Comparison of ENCODE assay signal across 21 cellular contexts in the genomic region with DNA sequence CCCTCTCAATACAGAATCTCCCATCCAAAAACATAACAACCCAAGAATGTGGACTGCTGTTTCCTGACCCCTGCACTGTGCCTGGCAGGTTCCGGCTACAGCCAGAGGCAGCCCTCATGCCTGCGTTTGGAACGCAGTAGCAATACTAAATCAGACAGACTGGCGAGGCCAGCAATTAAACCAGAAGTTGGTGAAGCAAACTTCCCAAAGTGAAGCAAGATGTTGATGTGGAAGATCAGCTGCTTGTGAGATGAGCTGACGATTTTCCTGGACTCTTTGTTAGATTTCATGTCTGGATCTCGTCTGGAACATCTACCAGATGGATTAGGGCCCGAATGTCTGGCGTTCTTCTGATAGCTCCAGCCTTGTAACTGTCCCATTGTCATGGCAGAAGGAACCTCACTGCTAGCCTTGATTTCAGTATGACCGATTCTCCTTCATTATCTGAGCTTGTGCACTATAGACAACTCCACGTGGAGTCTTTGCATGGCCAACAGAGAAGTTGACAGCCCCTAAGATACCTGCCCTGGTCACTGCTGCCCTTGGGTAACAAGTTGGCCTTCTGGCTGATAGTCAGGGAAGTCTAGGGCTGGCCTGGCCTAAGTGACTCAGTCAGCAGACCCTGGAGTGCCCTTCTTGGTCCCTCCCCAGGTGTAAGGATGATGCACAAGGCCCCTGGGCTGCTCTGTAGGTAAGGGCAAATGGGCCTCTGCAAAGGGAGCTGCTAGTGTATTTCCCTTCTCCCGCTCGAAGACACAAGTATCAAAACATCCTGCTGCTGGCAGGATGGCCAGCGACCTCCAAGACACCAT.
DNase-seq lines count a peak whose midpoint lies in the region; ATAC-seq, FAIRE-seq and TF ChIP-seq lines count a peak whose summit lies in the region.
"Had no signal": no experiment of that assay in that cellular context is flagged by ENCODE, and none has a peak within 500 bp of the region (broad histone marks: within the 10 kb centered on the region; RNA-seq: fewer than 3 reads in every experiment).

No MANE protein-coding gene starts in this region.

- no peaks in the 10 kb centered on the region for H4K20me1 ChIP-seq in HepG2 (ENCODE audit: insufficient read depth, low read length)

- no peak for DNase-seq in HepG2 (ENCODE audit: low spot score)
- no peak for DNase-seq in lower lobe of right lung
- DNase-seq in inferior parietal cortex (ENCODE audit: extremely low spot score): no peak
- no peak for DNase-seq in glomerular visceral epithelial cell (ENCODE audit: extremely low spot score)
- DNase-seq in activated CD4-positive, alpha-beta memory T cell treated with anti-CD3 and anti-CD28 coated beads for 36 hours: no peak
- no peak for DNase-seq in HCEC 1CT
- DNase-seq: Caco-2, DMS53, H9, Karpas-422, MM.1S, NCI-H1105, NCI-H1930, NCI-H2171, NCI-H446 treated with DMSO at 0.1 percent for 48 hours, NCI-H774 had no signal

- POLR2A ChIA-PET in HepG2 (lab: Yijun Ruan, JAX): no interaction called here
- POLR2A ChIA-PET in activated CD4-positive, alpha-beta memory T cell treated with anti-CD3 and anti-CD28 coated beads for 36 hours (lab: Charles Lee): no interaction called here

- H3K9me3 ChIP-seq in liver (ENCODE audit: control insufficient read depth in 4 of 4, low read length in 3 of 4) (no peaks in the 10 kb centered on the region), HepG2 (ENCODE audit: low read length) (no peaks in the 10 kb centered on the region), lower lobe of right lung (no peaks in the 10 kb centered on the region), skeletal muscle tissue (ENCODE audit: control insufficient read depth in 3 of 3, low read length in 3 of 3) (no peaks in the 10 kb centered on the region)
- H3K9me3 ChIP-seq: A549, Caco-2 had no signal

- TF ChIP-seq CTCF in liver (IDR thresholded peaks at IDR 0.05; ENCODE audit: low read depth, low read length, missing input control): no peak
- TF ChIP-seq CTCF in HepG2 (CRISPR knock-in tag; IDR thresholded peaks at IDR 0.05): no peak
- TF ChIP-seq CTCF in lower lobe of right lung (IDR thresholded peaks at IDR 0.05): no peak

- H3K4me3 ChIP-seq in liver (ENCODE audit: low read depth in 1 of 3, low read length in 3 of 3) (peak overlapping the region in 1 of 3 donors; percentile 9), HepG2 (replicated peaks in 1 of 3; ENCODE audit: insufficient read depth in 1 of 3, low read depth in 2 of 3, low read length in 3 of 3) (no peak overlapping the region), lower lobe of right lung (no peak overlapping the region), skeletal muscle tissue (ENCODE audit: low read length in 3 of 3) (no peak overlapping the region)
- H3K4me3 ChIP-seq: A549, GM12878 had no signal

- BruUV-seq in HepG2 (replicated peaks; lab: Mats Ljungman, UMichigan): no TSS peak

- H3K9me3 Mint-ChIP-seq in activated CD4-positive, alpha-beta memory T cell treated with anti-CD3 and anti-CD28 coated beads for 36 hours: no peaks in the 10 kb centered on the region
- H3K9me3 Mint-ChIP-seq: H9 had no signal

- TF ChIP-seq EP300 in HepG2 (IDR thresholded peaks at IDR 0.05; ENCODE audit: low read depth in 2 of 2, low read length in 2 of 2): no peak
- no peak for TF ChIP-seq EP300 in HepG2 (CRISPR knock-in tag; IDR thresholded peaks at IDR 0.05; ENCODE audit: borderline replicate concordance)

- no peak overlapping the region for H3K4me3 Mint-ChIP-seq in activated CD4-positive, alpha-beta memory T cell treated with anti-CD3 and anti-CD28 coated beads for 36 hours
- H3K4me3 Mint-ChIP-seq: H9 had no signal

- no peak overlapping the region for H3K9ac ChIP-seq in liver (ENCODE audit: low read depth in 1 of 2, low read length in 2 of 2)
- H3K9ac ChIP-seq in HepG2 (ENCODE audit: insufficient read depth, low read depth, low read length): no peak overlapping the region
- H3K9ac ChIP-seq in skeletal muscle tissue (ENCODE audit: low read depth in 1 of 3, low read length in 3 of 3): no peak overlapping the region

- CTCF ChIA-PET in HepG2 (lab: Yijun Ruan, JAX; ENCODE audit: low intra/inter-chr PET ratio, low total read pairs): no interaction called here
- CTCF ChIA-PET in activated CD4-positive, alpha-beta memory T cell treated with anti-CD3 and anti-CD28 coated beads for 36 hours (lab: Charles Lee): no interaction called here

- TF ChIP-seq RAD21 in liver (IDR thresholded peaks at IDR 0.05) (no peak), HepG2 (CRISPR knock-in tag; IDR thresholded peaks at IDR 0.05) (no peak)

- no peak for TF ChIP-seq POLR2A in HepG2 (IDR thresholded peaks at IDR 0.05; ENCODE audit: insufficient read depth in 1 of 2, low read depth in 2 of 2, low read length in 2 of 2)

- ATAC-seq in HepG2 (no peak), lower lobe of right lung (peak; percentile 51 to 54)
- ATAC-seq: A549, GM12878 had no signal

- H3K36me3 Mint-ChIP-seq in activated CD4-positive, alpha-beta memory T cell treated with anti-CD3 and anti-CD28 coated beads for 36 hours: no peaks in the 10 kb centered on the region

- WGBS in liver: 80% methylated on average over 13 of the region's 13 CpGs
- 84% methylated on average over 10 of the region's 13 CpGs for WGBS in HepG2 (ENCODE audit: low lambda C conversion rate)

- H3K4me1 ChIP-seq in liver (ENCODE audit: control insufficient read depth in 4 of 4, insufficient read depth in 4 of 4, low read length in 3 of 4): peaks cover 13 to 64% (median 60%) of the 10 kb centered on the region in 4 donors
- H3K4me1 ChIP-seq in HepG2 (ENCODE audit: insufficient read depth, low read length): peaks cover 42% of the 10 kb centered on the region
- H3K4me1 ChIP-seq in lower lobe of right lung: peaks cover 6% of the 10 kb centered on the region
- H3K4me1 ChIP-seq in skeletal muscle tissue (ENCODE audit: control insufficient read depth in 3 of 3, insufficient read depth in 3 of 3, low read length in 3 of 3): peaks cover 2 to 16% (median 10%) of the 10 kb centered on the region in 3 donors
- H3K4me1 ChIP-seq: A549 had no signal

- no peaks in the 10 kb centered on the region for H3K27me3 Mint-ChIP-seq in activated CD4-positive, alpha-beta memory T cell treated with anti-CD3 and anti-CD28 coated beads for 36 hours

- H3K36me3 ChIP-seq in liver (ENCODE audit: control insufficient read depth in 4 of 4, insufficient read depth in 3 of 4, low read depth in 1 of 4, low read length in 3 of 4): peaks cover 0 to 2% (median 0%) of the 10 kb centered on the region in 4 donors
- H3K36me3 ChIP-seq in HepG2 (replicated peaks in 1 of 2; ENCODE audit: control insufficient read depth in 1 of 2, insufficient read depth in 2 of 2, low read length in 2 of 2): no peaks in the 10 kb centered on the region
- H3K36me3 ChIP-seq in lower lobe of right lung: no peaks in the 10 kb centered on the region
- no peaks in the 10 kb centered on the region for H3K36me3 ChIP-seq in skeletal muscle tissue (ENCODE audit: control insufficient read depth in 3 of 3, insufficient read depth in 3 of 3, low read length in 3 of 3)

- H3K4me1 Mint-ChIP-seq in activated CD4-positive, alpha-beta memory T cell treated with anti-CD3 and anti-CD28 coated beads for 36 hours (ENCODE audit: low read depth): no peaks in the 10 kb centered on the region

- in situ Hi-C loops in HepG2 (cut with HindIII; ENCODE audit: extremely low pct_ligation_motif_present, low pct_unique_long_range_greater_than_20kb): no loop called here

- H3K27me3 ChIP-seq in liver (ENCODE audit: control insufficient read depth in 4 of 4, insufficient read depth in 4 of 4, low read length in 3 of 4) (no peaks in the 10 kb centered on the region), HepG2 (ENCODE audit: control insufficient read depth in 1 of 2, insufficient read depth in 2 of 2, low read length in 2 of 2) (peaks cover 0 to 3% of the 10 kb centered on the region in 2 experiments; a peak in 1 of 5 replicates), lower lobe of right lung (ENCODE audit: low read depth) (no peaks in the 10 kb centered on the region), skeletal muscle tissue (ENCODE audit: control insufficient read depth in 3 of 3, insufficient read depth in 3 of 3, low read length in 3 of 3) (no peaks in the 10 kb centered on the region)

- no peak overlapping the region for H3K4me2 ChIP-seq in HepG2 (ENCODE audit: low read depth, low read length)
- H3K4me2 ChIP-seq: A549 had no signal

- no peak overlapping the region for H3K27ac Mint-ChIP-seq in activated CD4-positive, alpha-beta memory T cell treated with anti-CD3 and anti-CD28 coated beads for 36 hours

- no peak for FAIRE-seq in HepG2 (lab: Jason Lieb, UNC)
- FAIRE-seq: A549, GM12878, GM18507 had no signal

- H2AFZ ChIP-seq in HepG2 (ENCODE audit: low read length): no peak overlapping the region

- intact Hi-C loops in HepG2 (cut with micrococcal nuclease; ENCODE audit: unreplicated experiment): no loop called here
- intact Hi-C loops in lower lobe of right lung (cut with DNase I): no loop called here
- intact Hi-C loops in activated CD4-positive, alpha-beta memory T cell treated with anti-CD3 and anti-CD28 coated beads for 36 hours (cut with micrococcal nuclease): no loop called here

- H3K79me2 ChIP-seq in HepG2 (ENCODE audit: insufficient read depth, low read length): no peaks in the 10 kb centered on the region

- peak overlapping the region in 1 of 2 donors; percentile 79 for H3K27ac ChIP-seq in liver (ENCODE audit: low read depth in 1 of 2, low read length in 2 of 2)
- no peak overlapping the region for H3K27ac ChIP-seq in HepG2 (ENCODE audit: extremely low read length, insufficient read depth, low read length)
- peak overlapping the region; percentile 46 for H3K27ac ChIP-seq in lower lobe of right lung
- H3K27ac ChIP-seq in skeletal muscle tissue (ENCODE audit: low read depth, low read length): peak overlapping the region; percentile 17
- H3K27ac ChIP-seq: A549 had no signal

TF ChIP-seq in liver, 16 proteins besides CTCF, POLR2A, EP300 and RAD21:
- TF ChIP-seq NR2F2 (IDR thresholded peaks at IDR 0.05): peak; percentile 33
- no peak for TF ChIP-seq YY1 (IDR thresholded peaks at IDR 0.05)

TF ChIP-seq in HepG2, 621 proteins besides CTCF, POLR2A, EP300 and RAD21 (continues in another document):
- no peak for TF ChIP-seq CHCHD3 (CRISPR knock-in tag; IDR thresholded peaks at IDR 0.05)
- TF ChIP-seq NFKBIZ (CRISPR knock-in tag; IDR thresholded peaks at IDR 0.05): no peak
- no peak for TF ChIP-seq ZNF264 (CRISPR knock-in tag; IDR thresholded peaks at IDR 0.05)
- TF ChIP-seq PRPF4 (IDR thresholded peaks at IDR 0.05; ENCODE audit: low read depth, low read length, poor library complexity, severe bottlenecking): no peak
- TF ChIP-seq, protein P1, sequence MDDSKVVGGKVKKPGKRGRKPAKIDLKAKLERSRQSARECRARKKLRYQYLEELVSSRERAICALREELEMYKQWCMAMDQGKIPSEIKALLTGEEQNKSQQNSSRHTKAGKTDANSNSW (CRISPR knock-in tag; IDR thresholded peaks at IDR 0.05; ENCODE audit: borderline replicate concordance): no peak
- no peak for TF ChIP-seq RBAK (CRISPR knock-in tag; IDR thresholded peaks at IDR 0.05)
- no peak for TF ChIP-seq ZNF572 (CRISPR knock-in tag; IDR thresholded peaks at IDR 0.05)
